1 cellular context compared by ENCODE assay signal in genomic region chr6:30325150-30325872, GRCh38.
TF ChIP-seq lines count a peak whose summit lies in the region.

No MANE protein-coding gene starts in this region.

TF ChIP-seq in IMR-90, 13 proteins besides CTCF, POLR2A, EP300 and RAD21 (continued from another document):
- TF ChIP-seq, protein P1, sequence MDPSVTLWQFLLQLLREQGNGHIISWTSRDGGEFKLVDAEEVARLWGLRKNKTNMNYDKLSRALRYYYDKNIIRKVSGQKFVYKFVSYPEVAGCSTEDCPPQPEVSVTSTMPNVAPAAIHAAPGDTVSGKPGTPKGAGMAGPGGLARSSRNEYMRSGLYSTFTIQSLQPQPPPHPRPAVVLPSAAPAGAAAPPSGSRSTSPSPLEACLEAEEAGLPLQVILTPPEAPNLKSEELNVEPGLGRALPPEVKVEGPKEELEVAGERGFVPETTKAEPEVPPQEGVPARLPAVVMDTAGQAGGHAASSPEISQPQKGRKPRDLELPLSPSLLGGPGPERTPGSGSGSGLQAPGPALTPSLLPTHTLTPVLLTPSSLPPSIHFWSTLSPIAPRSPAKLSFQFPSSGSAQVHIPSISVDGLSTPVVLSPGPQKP (IDR thresholded peaks at IDR 0.05; ENCODE audit: borderline replicate concordance, low read depth, low read length): no peak
- TF ChIP-seq MXI1 (IDR thresholded peaks at IDR 0.05; ENCODE audit: borderline replicate concordance, low read depth, low read length) (no peak), MAFK (IDR thresholded peaks at IDR 0.05; ENCODE audit: low read depth, low read length) (no peak), BHLHE40 (IDR thresholded peaks at IDR 0.05; ENCODE audit: low read depth, low read length) (no peak)
TF ChIP-seq in IMR-90: peak in this region for 0.
